Comparison of ENCODE assay signal across 7 cellular contexts in the genomic region with DNA sequence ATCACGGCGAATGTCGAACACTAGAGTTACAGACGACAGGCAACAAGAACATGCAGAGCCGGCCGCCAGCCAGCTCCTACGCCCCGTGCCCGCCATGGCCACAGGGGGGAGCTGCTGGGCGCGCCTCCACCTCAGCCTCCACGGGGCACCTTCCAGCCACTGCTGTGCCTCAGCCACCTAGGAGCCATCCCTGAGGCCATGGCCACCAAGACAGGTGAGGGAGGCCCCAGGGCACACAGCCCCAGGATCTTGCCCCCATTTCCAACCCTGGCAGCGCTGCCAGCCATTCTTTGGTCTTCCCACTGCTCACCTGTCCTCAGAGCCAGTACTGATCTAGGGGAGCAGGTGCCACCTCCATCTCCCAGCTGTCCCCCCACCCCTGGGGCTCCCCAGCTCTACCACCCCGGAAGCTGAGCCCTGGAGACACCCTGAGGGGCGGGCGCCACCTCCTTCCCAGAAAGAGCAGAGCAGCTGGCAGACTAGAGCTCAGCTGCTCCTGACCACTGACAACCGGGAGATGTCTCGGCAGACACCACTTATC. TPM values are rescaled to one million over a fixed set of nuclear protein-coding genes. Genes with fewer than 3 reads are reported as not detected.
DNase-seq lines count a peak whose midpoint lies in the region; ATAC-seq and TF ChIP-seq lines count a peak whose summit lies in the region.

No MANE protein-coding gene starts in this region.

- H2AK5ac ChIP-seq in mesenchymal stem cell (ENCODE audit: low read length, severe bottlenecking) = no peak overlapping the region

- peaks cover 73 to 74% of the 10 kb centered on the region in 2 experiments for H3K36me3 ChIP-seq in mesenchymal stem cell (ENCODE audit: control insufficient read depth in 1 of 2, insufficient read depth in 2 of 2, low read depth in 1 of 2, low read length in 2 of 2)

- no peak overlapping the region for H3K4me3 Mint-ChIP-seq in stimulated activated naive B cell treated with anti-CD40 and anti-IgM and Interleukin-4, amounts not matched to agents 10 μg/mL and 1 μg/mL and 100 μg/mL, for 72 hours

- no peak overlapping the region for H2AFZ ChIP-seq in mesenchymal stem cell (ENCODE audit: low read depth, low read length)

- no peak overlapping the region for H3K9ac ChIP-seq in mesenchymal stem cell (ENCODE audit: low read length)

- H4K8ac ChIP-seq in mesenchymal stem cell (ENCODE audit: low read length) = peak overlapping the region; percentile 45

- no peak overlapping the region for H3K27ac ChIP-seq in coronary artery
- H3K27ac ChIP-seq in mesenchymal stem cell (ENCODE audit: low read length, poor library complexity, severe bottlenecking) = no peak overlapping the region

- H3K4me2 ChIP-seq in mesenchymal stem cell (ENCODE audit: low read length, poor library complexity, severe bottlenecking) = no peak overlapping the region

- H3K27ac Mint-ChIP-seq in stimulated activated naive B cell treated with anti-CD40 and anti-IgM and Interleukin-4, amounts not matched to agents 10 μg/mL and 1 μg/mL and 100 μg/mL, for 72 hours = peak overlapping the region; percentile 59

- 53% methylated on average over 18 of the region's 18 CpGs for WGBS in mesenchymal stem cell

- no peak overlapping the region for H3K4ac ChIP-seq in mesenchymal stem cell (ENCODE audit: low read depth in 1 of 2, low read length in 2 of 2)

- no peaks in the 10 kb centered on the region for H3K9me3 ChIP-seq in mesenchymal stem cell (ENCODE audit: control insufficient read depth, low read length)

- H3K27me3 Mint-ChIP-seq in stimulated activated naive B cell treated with anti-CD40 and anti-IgM and Interleukin-4, amounts not matched to agents 10 μg/mL and 1 μg/mL and 100 μg/mL, for 72 hours = no peaks in the 10 kb centered on the region

- H3K4me3 ChIP-seq in coronary artery (no peak overlapping the region), mesenchymal stem cell (ENCODE audit: insufficient read depth in 1 of 2, low read depth in 1 of 2, low read length in 2 of 2) (no peak overlapping the region)

- peak; percentile 94 to 95 for ATAC-seq in stimulated activated naive B cell treated with anti-CD40 and anti-IgM and Interleukin-4, amounts not matched to agents 10 μg/mL and 1 μg/mL and 100 μg/mL, for 72 hours (replicated peaks)

- no peaks in the 10 kb centered on the region for H3K9me3 Mint-ChIP-seq in stimulated activated naive B cell treated with anti-CD40 and anti-IgM and Interleukin-4, amounts not matched to agents 10 μg/mL and 1 μg/mL and 100 μg/mL, for 72 hours

- no peak overlapping the region for H4K91ac ChIP-seq in mesenchymal stem cell (ENCODE audit: low read length)

- TF ChIP-seq CTCF in GM12872 (IDR thresholded peaks at IDR 0.05; ENCODE audit: insufficient read depth, low read depth, low read length) = peak; percentile 84
- peak; percentile 37 for TF ChIP-seq CTCF in coronary artery (IDR thresholded peaks at IDR 0.05)

- peak; percentile 40 for DNase-seq in MV-4-11 (lab: John Stamatoyannopoulos, UW)
- peak; percentile 67 to 69 for DNase-seq in activated CD4-positive, alpha-beta T cell treated with anti-CD3 and anti-CD28 coated beads for 4 hours
- no peak for DNase-seq in coronary artery (ENCODE audit: low spot score)
- peak; percentile 56 for DNase-seq in mesenchymal stem cell
- DNase-seq in stimulated activated naive B cell treated with anti-CD40 and anti-IgM and Interleukin-4, amounts not matched to agents 10 μg/mL and 1 μg/mL and 100 μg/mL, for 72 hours = peak; percentile 48
- no peak for DNase-seq in NCI-H524 treated with DMSO at 0.1 percent for 48 hours (lab: John Stamatoyannopoulos, UW)

- peaks cover 22 to 26% of the 10 kb centered on the region in 2 donors for H3K36me3 Mint-ChIP-seq in stimulated activated naive B cell treated with anti-CD40 and anti-IgM and Interleukin-4, amounts not matched to agents 10 μg/mL and 1 μg/mL and 100 μg/mL, for 72 hours

- H3K23ac ChIP-seq in mesenchymal stem cell (ENCODE audit: low read length in 2 of 2) = no peak overlapping the region

- H2BK120ac ChIP-seq in mesenchymal stem cell (ENCODE audit: low read depth, low read length) = no peak overlapping the region

- H3K27me3 ChIP-seq in mesenchymal stem cell (ENCODE audit: control insufficient read depth in 1 of 2, insufficient read depth in 1 of 2, low read length in 2 of 2) = no peaks in the 10 kb centered on the region

- no peaks in the 10 kb centered on the region for H3K4me1 ChIP-seq in mesenchymal stem cell (ENCODE audit: control insufficient read depth, insufficient read depth, low read depth, low read length)

- peaks cover 15 to 19% of the 10 kb centered on the region in 2 donors for H3K4me1 Mint-ChIP-seq in stimulated activated naive B cell treated with anti-CD40 and anti-IgM and Interleukin-4, amounts not matched to agents 10 μg/mL and 1 μg/mL and 100 μg/mL, for 72 hours

- no peak overlapping the region for H2BK5ac ChIP-seq in mesenchymal stem cell (ENCODE audit: low read depth, low read length, poor library complexity, severe bottlenecking)

- H2BK15ac ChIP-seq in mesenchymal stem cell (ENCODE audit: low read depth, poor library complexity, severe bottlenecking) = no peak overlapping the region

- H3K79me1 ChIP-seq in mesenchymal stem cell (replicated peaks; ENCODE audit: low read length, poor library complexity, severe bottlenecking) = peaks cover 43% of the 10 kb centered on the region

- no peak overlapping the region for H2BK12ac ChIP-seq in mesenchymal stem cell (ENCODE audit: low read length in 2 of 2)

- no peak overlapping the region for H3K18ac ChIP-seq in mesenchymal stem cell (ENCODE audit: low read depth in 1 of 2, low read length in 2 of 2)

- no peak overlapping the region for H3K14ac ChIP-seq in mesenchymal stem cell (ENCODE audit: low read length in 2 of 2)

RNA-seq across cellular contexts. Expression of a gene that starts 11.8 kb away (rescaled TPM):
- 46.5 TPM for polyA plus RNA-seq in mesenchymal stem cell (2013, experiment 1 of 2)
- 45.8 TPM for polyA plus RNA-seq in mesenchymal stem cell (2013, experiment 2 of 2)

RNA-seq across cellular contexts. Expression of a gene that starts 11.9 kb away (rescaled TPM):
- 43.6 TPM for polyA plus RNA-seq in mesenchymal stem cell (2013, experiment 1 of 2)
- 42.3 TPM for polyA plus RNA-seq in mesenchymal stem cell (2013, experiment 2 of 2)

RNA-seq across cellular contexts. Expression of a gene that starts 30.1 kb away (rescaled TPM):
- polyA plus RNA-seq in mesenchymal stem cell (2013, experiment 1 of 2) = 3.2 TPM
- 3.6 TPM for polyA plus RNA-seq in mesenchymal stem cell (2013, experiment 2 of 2)

RNA-seq across cellular contexts. Expression of a gene that starts 50.9 kb away (rescaled TPM):
- polyA plus RNA-seq in mesenchymal stem cell (2013, experiment 1 of 2) = 7.4 TPM
- polyA plus RNA-seq in mesenchymal stem cell (2013, experiment 2 of 2) = 7.0 TPM

RNA-seq across cellular contexts. Expression of a gene that starts 54.1 kb away (rescaled TPM):
- polyA plus RNA-seq in mesenchymal stem cell (2013, experiment 1 of 2) = 146 TPM
- 147 TPM for polyA plus RNA-seq in mesenchymal stem cell (2013, experiment 2 of 2)

Comparison
In these comparisons a context has a peak if more than half of its experiments do, and no peak if none do; other contexts are left out.
1. DNase-seq: peak in MV-4-11 (single experiment), activated CD4-positive, alpha-beta T cell treated with anti-CD3 and anti-CD28 coated beads for 4 hours (2 of 2), mesenchymal stem cell (single experiment) and stimulated activated naive B cell treated with anti-CD40 and anti-IgM and Interleukin-4, amounts not matched to agents 10 μg/mL and 1 μg/mL and 100 μg/mL, for 72 hours (single experiment); none in coronary artery (single experiment) and NCI-H524 treated with DMSO at 0.1 percent for 48 hours (single experiment).